Comparison of ENCODE assay signal across 8 cellular contexts in genomic region chr6:149745252-149745651, GRCh38. TPM values are rescaled to one million over a fixed set of nuclear protein-coding genes. Genes with fewer than 3 reads are reported as not detected.
DNase-seq lines count a peak whose midpoint lies in the region; ATAC-seq, FAIRE-seq and TF ChIP-seq lines count a peak whose summit lies in the region.
"Not testable (repeated sequence)": the region's sequence is repeated elsewhere in the genome, so short reads cannot be mapped to it uniquely, and the experiment has no call there.

No MANE protein-coding gene starts in this region.

- peak overlapping the region; percentile 89 to 98 (median 97) for H3K4me3 Mint-ChIP-seq in CD4-positive, CD25-positive, alpha-beta regulatory T cell
- peak overlapping the region; percentile 99 for H3K4me3 Mint-ChIP-seq in T-helper 1 cell treated with Interleukin-12 subunit alpha and Interleukin-12 subunit beta and Interleukin-4 antibody, amounts not matched to agents 30 μg/mL and 1 μg/mL, for 36 hours
- peak overlapping the region; percentile 94 for H3K4me3 Mint-ChIP-seq in activated naive CD8-positive, alpha-beta T cell treated with anti-CD3 and anti-CD28 coated beads for 36 hours
- peak overlapping the region; percentile 98 to 100 (median 100) for H3K4me3 Mint-ChIP-seq in nephron
- H3K4me3 Mint-ChIP-seq in stimulated activated naive CD8-positive, alpha-beta T cell treated with anti-CD3 and anti-CD28 coated beads, Interleukin-15, amount 100 ng/mL, for 72 hours, result peak overlapping the region; percentile 99 to 100

- peak overlapping the region; percentile 98 for H3K4me3 ChIP-seq in CD4-positive, CD25-positive, alpha-beta regulatory T cell (ENCODE audit: low read depth, low read length)
- H3K4me3 ChIP-seq in HUES64 (ENCODE audit: low read length) (peak overlapping the region; percentile 97), H1 (ENCODE audit: extremely low read depth in 1 of 4, insufficient read depth in 2 of 4, low read depth in 3 of 4, low read length in 4 of 4) (peak overlapping the region in 3 of 4 experiments; percentile 76 to 98 (median 91); a peak in 5 of 8 replicates), iPS-18a (ENCODE audit: low read length) (peak overlapping the region; percentile 74)

- not testable (repeated sequence) for H2BK20ac ChIP-seq in H1 (ENCODE audit: low read length)

- H2AFZ ChIP-seq in H1 (ENCODE audit: low read length), result not testable (repeated sequence)

- not testable (repeated sequence) for H3K14ac ChIP-seq in H1 (ENCODE audit: insufficient read length)

- H2BK120ac ChIP-seq in H1 (replicated peaks; ENCODE audit: low read depth, low read length), result not testable (repeated sequence)

- H3K79me2 ChIP-seq in H1 (ENCODE audit: control insufficient read depth in 1 of 2, insufficient read depth in 2 of 2, low read length in 2 of 2), result peaks cover 0 to 16% of the 10 kb centered on the region in 2 experiments; a peak in 3 of 4 replicates

- not testable (repeated sequence) for H4K20me1 ChIP-seq in H1 (replicated peaks in 1 of 2; ENCODE audit: control insufficient read depth in 1 of 2, insufficient read depth in 2 of 2, low read length in 2 of 2)

- peaks cover 24% of the 10 kb centered on the region for H3K36me3 ChIP-seq in CD4-positive, CD25-positive, alpha-beta regulatory T cell (ENCODE audit: control insufficient read depth, insufficient read depth, low read length)
- H3K36me3 ChIP-seq in HUES64 (ENCODE audit: insufficient read depth, low read length), result peaks cover 35% of the 10 kb centered on the region
- H3K36me3 ChIP-seq in H1 (ENCODE audit: control insufficient read depth in 2 of 4, insufficient read depth in 4 of 4, low read length in 3 of 4), result peaks cover 6 to 35% (median 25%) of the 10 kb centered on the region in 4 experiments; a peak in 7 of 8 replicates
- peaks cover 28% of the 10 kb centered on the region for H3K36me3 ChIP-seq in iPS-18a (ENCODE audit: control insufficient read depth, low read depth, low read length)

- FAIRE-seq in H1 (lab: Jason Lieb, UNC), result not testable (repeated sequence)

- not testable (repeated sequence) for TF ChIP-seq POLR2A in H1 (IDR thresholded peaks at IDR 0.05; ENCODE audit: control extremely low read depth in 1 of 2, low read depth in 2 of 2, low read length in 2 of 2)

- not testable (repeated sequence) for H3K79me1 ChIP-seq in H1 (ENCODE audit: low read depth, low read length)

- H2BK12ac ChIP-seq in H1 (ENCODE audit: low read depth, low read length), result not testable (repeated sequence)

- not testable (repeated sequence) for H3K9me3 ChIP-seq in CD4-positive, CD25-positive, alpha-beta regulatory T cell (ENCODE audit: control insufficient read depth in 2 of 2, low read length in 2 of 2); HUES64 (ENCODE audit: insufficient read depth, low read depth, low read length); H1 (ENCODE audit: insufficient read depth in 2 of 2, low read depth in 1 of 2, low read length in 1 of 2); iPS-18a (ENCODE audit: control insufficient read depth, low read depth, low read length)

- TF ChIP-seq EP300 in H1 (IDR thresholded peaks at IDR 0.05; ENCODE audit: borderline replicate concordance in 1 of 2, low read depth in 2 of 2, low read length in 2 of 2), result not testable (repeated sequence)

- TF ChIP-seq CTCF in H1 (IDR thresholded peaks at IDR 0.05; ENCODE audit: control extremely low read depth in 1 of 3, insufficient read depth in 1 of 3, low read depth in 1 of 3, low read length in 3 of 3); nephron (IDR thresholded peaks at IDR 0.05; ENCODE audit: unreplicated experiment in 3 of 3): not testable (repeated sequence)

- H3K27me3 ChIP-seq in CD4-positive, CD25-positive, alpha-beta regulatory T cell (ENCODE audit: control insufficient read depth, insufficient read depth, low read length); HUES64 (ENCODE audit: insufficient read depth, low read length); H1 (replicated peaks in 1 of 4; ENCODE audit: control insufficient read depth in 3 of 4, extremely low read depth in 1 of 4, insufficient read depth in 3 of 4, low read length in 3 of 4); iPS-18a (ENCODE audit: control insufficient read depth, insufficient read depth, low read length): not testable (repeated sequence)

- POLR2A ChIA-PET in H1 (lab: Charles Lee; ENCODE audit: partially characterized antibody), result interaction anchor here (3.4 kb wide), 1 partner anchor 28 kb away, joined by 18 read pairs; the partner anchor contains the start of gene LATS1

- H3K4me1 ChIP-seq in CD4-positive, CD25-positive, alpha-beta regulatory T cell (ENCODE audit: control insufficient read depth, insufficient read depth, low read length, poor library complexity, severe bottlenecking), result peaks cover 25% of the 10 kb centered on the region
- not testable (repeated sequence) for H3K4me1 ChIP-seq in HUES64 (ENCODE audit: insufficient read depth, low read length); H1 (replicated peaks in 1 of 4; ENCODE audit: control insufficient read depth in 3 of 4, insufficient read depth in 4 of 4, low read length in 3 of 4); iPS-18a (ENCODE audit: control insufficient read depth, low read depth, low read length)

- CTCF ChIA-PET in H1 (lab: Charles Lee; ENCODE audit: partially characterized antibody), result interaction anchor here (0.6 to 1.7 kb wide), 4 partner anchors 10 to 184 kb away, joined by 3 to 5 read pairs (median 4); no protein-coding TSS in a partner anchor

- H4K8ac ChIP-seq in H1 (ENCODE audit: extremely low read depth, insufficient read depth, low read length), result not testable (repeated sequence)

- H3K9ac ChIP-seq in HUES64 (ENCODE audit: low read depth, low read length) (peak overlapping the region; percentile 93; the same call in 1 of the 2 replicates), H1 (replicated peaks in 1 of 4; ENCODE audit: extremely low read depth in 1 of 4, low read depth in 3 of 4, low read length in 3 of 4) (peak overlapping the region in 1 of 4 experiments; percentile 91; a peak in 2 of 7 replicates), iPS-18a (ENCODE audit: low read length) (peak overlapping the region; percentile 78)

- H4K5ac ChIP-seq in H1 (ENCODE audit: insufficient read length, low read depth, low read length), result not testable (repeated sequence)

- not testable (repeated sequence) for H2AK5ac ChIP-seq in H1 (ENCODE audit: low read depth, low read length)

- not testable (repeated sequence) for DNase-seq in CD4-positive, CD25-positive, alpha-beta regulatory T cell; activated naive CD8-positive, alpha-beta T cell treated with anti-CD3 and anti-CD28 coated beads for 36 hours; H1 (ENCODE audit: low read depth in 1 of 2, low spot score in 2 of 2); stimulated activated naive CD8-positive, alpha-beta T cell treated with anti-CD3 and anti-CD28 coated beads, Interleukin-15, amount 100 ng/mL, for 72 hours

- TF ChIP-seq RAD21 in H1 (IDR thresholded peaks at IDR 0.05 in 1 of 2, conservative IDR thresholded peaks at IDR 0.05 in 1 of 2; ENCODE audit: low read depth in 2 of 2, low read length in 2 of 2), result not testable (repeated sequence)

- H3K23ac ChIP-seq in H1 (ENCODE audit: insufficient read length), result not testable (repeated sequence)

- H3K4ac ChIP-seq in H1 (replicated peaks; ENCODE audit: insufficient read length, low read depth, low read length), result not testable (repeated sequence)

- H3K23me2 ChIP-seq in H1 (ENCODE audit: low read depth, low read length), result not testable (repeated sequence)

- H3K27ac ChIP-seq in CD4-positive, CD25-positive, alpha-beta regulatory T cell (ENCODE audit: insufficient read depth, low read length, poor library complexity, severe bottlenecking); HUES64 (ENCODE audit: low read depth, low read length); H1 (ENCODE audit: low read depth, low read length); iPS-18a (ENCODE audit: low read length): not testable (repeated sequence)

- peaks cover 17 to 44% (median 27%) of the 10 kb centered on the region in 4 donors for H3K4me1 Mint-ChIP-seq in CD4-positive, CD25-positive, alpha-beta regulatory T cell
- peaks cover 21% of the 10 kb centered on the region for H3K4me1 Mint-ChIP-seq in T-helper 1 cell treated with Interleukin-12 subunit alpha and Interleukin-12 subunit beta and Interleukin-4 antibody, amounts not matched to agents 30 μg/mL and 1 μg/mL, for 36 hours (ENCODE audit: low read depth)
- peaks cover 18% of the 10 kb centered on the region for H3K4me1 Mint-ChIP-seq in activated naive CD8-positive, alpha-beta T cell treated with anti-CD3 and anti-CD28 coated beads for 36 hours
- peaks cover 19% of the 10 kb centered on the region for H3K4me1 Mint-ChIP-seq in nephron
- H3K4me1 Mint-ChIP-seq in stimulated activated naive CD8-positive, alpha-beta T cell treated with anti-CD3 and anti-CD28 coated beads, Interleukin-15, amount 100 ng/mL, for 72 hours, result peaks cover 30% of the 10 kb centered on the region

- H3K9me3 Mint-ChIP-seq in CD4-positive, CD25-positive, alpha-beta regulatory T cell; T-helper 1 cell treated with Interleukin-12 subunit alpha and Interleukin-12 subunit beta and Interleukin-4 antibody, amounts not matched to agents 30 μg/mL and 1 μg/mL, for 36 hours; activated naive CD8-positive, alpha-beta T cell treated with anti-CD3 and anti-CD28 coated beads for 36 hours; nephron; stimulated activated naive CD8-positive, alpha-beta T cell treated with anti-CD3 and anti-CD28 coated beads, Interleukin-15, amount 100 ng/mL, for 72 hours: not testable (repeated sequence)

- H3K27me3 Mint-ChIP-seq in CD4-positive, CD25-positive, alpha-beta regulatory T cell; T-helper 1 cell treated with Interleukin-12 subunit alpha and Interleukin-12 subunit beta and Interleukin-4 antibody, amounts not matched to agents 30 μg/mL and 1 μg/mL, for 36 hours (ENCODE audit: low read depth); activated naive CD8-positive, alpha-beta T cell treated with anti-CD3 and anti-CD28 coated beads for 36 hours; nephron (ENCODE audit: low read depth); stimulated activated naive CD8-positive, alpha-beta T cell treated with anti-CD3 and anti-CD28 coated beads, Interleukin-15, amount 100 ng/mL, for 72 hours: not testable (repeated sequence)

- H3K18ac ChIP-seq in H1 (ENCODE audit: extremely low read depth, low read length), result not testable (repeated sequence)

- ATAC-seq in CD4-positive, CD25-positive, alpha-beta regulatory T cell (ENCODE audit: low read depth in 2 of 2); stimulated activated naive CD8-positive, alpha-beta T cell treated with anti-CD3 and anti-CD28 coated beads, Interleukin-15, amount 100 ng/mL, for 72 hours: not testable (repeated sequence)

- H3K4me2 ChIP-seq in H1 (ENCODE audit: insufficient read depth in 1 of 2, low read depth in 2 of 2, low read length in 2 of 2), result peak overlapping the region; percentile 32 to 73

- not testable (repeated sequence) for H3K56ac ChIP-seq in H1 (replicated peaks; ENCODE audit: insufficient read length, low read depth, low read length)

- peak overlapping the region; percentile 95 to 98 (median 98) for H3K27ac Mint-ChIP-seq in CD4-positive, CD25-positive, alpha-beta regulatory T cell
- peak overlapping the region; percentile 94 for H3K27ac Mint-ChIP-seq in T-helper 1 cell treated with Interleukin-12 subunit alpha and Interleukin-12 subunit beta and Interleukin-4 antibody, amounts not matched to agents 30 μg/mL and 1 μg/mL, for 36 hours
- H3K27ac Mint-ChIP-seq in activated naive CD8-positive, alpha-beta T cell treated with anti-CD3 and anti-CD28 coated beads for 36 hours, result peak overlapping the region; percentile 90
- H3K27ac Mint-ChIP-seq in nephron, result peak overlapping the region in 1 of 3 experiments; percentile 96
- H3K27ac Mint-ChIP-seq in stimulated activated naive CD8-positive, alpha-beta T cell treated with anti-CD3 and anti-CD28 coated beads, Interleukin-15, amount 100 ng/mL, for 72 hours, result peak overlapping the region; percentile 92 to 94

- H2BK15ac ChIP-seq in H1 (ENCODE audit: low read length), result not testable (repeated sequence)

- peaks cover 14% of the 10 kb centered on the region for H3K36me3 Mint-ChIP-seq in CD4-positive, CD25-positive, alpha-beta regulatory T cell
- peaks cover 14% of the 10 kb centered on the region for H3K36me3 Mint-ChIP-seq in T-helper 1 cell treated with Interleukin-12 subunit alpha and Interleukin-12 subunit beta and Interleukin-4 antibody, amounts not matched to agents 30 μg/mL and 1 μg/mL, for 36 hours (ENCODE audit: low read depth)
- peaks cover 13% of the 10 kb centered on the region for H3K36me3 Mint-ChIP-seq in activated naive CD8-positive, alpha-beta T cell treated with anti-CD3 and anti-CD28 coated beads for 36 hours
- peaks cover 24% of the 10 kb centered on the region for H3K36me3 Mint-ChIP-seq in nephron (ENCODE audit: low read depth)

- WGBS in HUES64, result 90% methylated on average over 10 of the region's 10 CpGs
- 82% methylated on average over 9 of the region's 10 CpGs; no CpG with 5 or more reads in 1 of the 2 experiments for WGBS in H1 (ENCODE audit: extremely low coverage in 1 of 2, insufficient coverage in 1 of 2, insufficient read length in 1 of 2, insufficient replicate concordance in 2 of 2, low coverage in 1 of 2, low lambda C conversion rate in 2 of 2, missing lambda C conversion rate in 1 of 2), 2 experiments

- not testable (repeated sequence) for H2BK5ac ChIP-seq in H1 (ENCODE audit: low read depth, low read length)

- not testable (repeated sequence) for H4K91ac ChIP-seq in H1 (replicated peaks; ENCODE audit: insufficient read length, low read length)

RNA-seq across cellular contexts. Expression of gene NUP43, which starts 1.1 kb away (rescaled TPM):
- total RNA-seq in CD4-positive, CD25-positive, alpha-beta regulatory T cell, result 22.4 TPM
- polyA plus RNA-seq in CD4-positive, CD25-positive, alpha-beta regulatory T cell, result 10 to 100 TPM in 1 of 4 donors, 1 to 10 TPM in 3; 4.0 to 10.7 (median 5.6) TPM
- 32.6 TPM for polyA plus RNA-seq in HUES64 (2013, experiment 1 of 2)
- polyA plus RNA-seq in HUES64 (2013, experiment 2 of 2), result 32.5 TPM
- 10 to 100 TPM; 83.8 TPM for total RNA-seq in activated naive CD8-positive, alpha-beta T cell treated with anti-CD3 and anti-CD28 coated beads for 36 hours
- total RNA-seq in H1 (2021; fragmentation: NEBNext Ultra II Directional; extraction: Animal tissue kit (Norgen Biotek cat#: 25700)), result 76.9 and 83.4 TPM in 2 replicates
- 19.6 and 25.2 TPM in 2 replicates for polyA plus RNA-seq in H1 (2011; rRNA removed)
- 36.1 TPM for polyA plus RNA-seq in H1 (2011; cell fraction: cytosol; rRNA removed)
- 25.6 TPM for polyA plus RNA-seq in H1 (2011; cell fraction: nucleus; rRNA removed)
- polyA plus RNA-seq in H1 (2012, experiment 1 of 2), result 36.9 to 67.2 TPM (median 44.6 TPM) in 4 replicates
- 7.4 TPM for polyA plus RNA-seq in H1 (2012, experiment 2 of 2)
- polyA plus RNA-seq in H1 (2013, experiment 1 of 2), result 27.6 TPM
- polyA plus RNA-seq in H1 (2013, experiment 2 of 2), result 27.2 TPM
- 233 and 272 TPM in 2 replicates for polyA minus RNA-seq in H1 (2011; rRNA and poly(A)+ RNA removed)
- 76.9 TPM for polyA minus RNA-seq in H1 (2011; cell fraction: cytosol; rRNA and poly(A)+ RNA removed)
- 35.2 TPM for polyA minus RNA-seq in H1 (2011; cell fraction: nucleus; rRNA and poly(A)+ RNA removed)

RNA-seq across cellular contexts. Expression of gene PCMT1, which starts 4.3 kb away (rescaled TPM):
- 44.8 TPM for total RNA-seq in CD4-positive, CD25-positive, alpha-beta regulatory T cell
- 100 to 1,000 TPM; 166 to 228 (median 175) TPM for polyA plus RNA-seq in CD4-positive, CD25-positive, alpha-beta regulatory T cell
- polyA plus RNA-seq in HUES64 (2013, experiment 1 of 2), result 84.4 TPM
- 80.0 TPM for polyA plus RNA-seq in HUES64 (2013, experiment 2 of 2)
- 10 to 100 TPM; 91.2 to 96.0 TPM for total RNA-seq in activated naive CD8-positive, alpha-beta T cell treated with anti-CD3 and anti-CD28 coated beads for 36 hours
- 91.3 and 91.4 TPM in 2 replicates for total RNA-seq in H1 (2021; fragmentation: NEBNext Ultra II Directional; extraction: Animal tissue kit (Norgen Biotek cat#: 25700))
- 76.2 and 84.3 TPM in 2 replicates for polyA plus RNA-seq in H1 (2011; rRNA removed)
- polyA plus RNA-seq in H1 (2011; cell fraction: cytosol; rRNA removed), result 128 TPM
- polyA plus RNA-seq in H1 (2011; cell fraction: nucleus; rRNA removed), result 51.5 TPM
- 72.9 to 102 TPM (median 80.2 TPM) in 4 replicates for polyA plus RNA-seq in H1 (2012, experiment 1 of 2)
- 18.3 TPM for polyA plus RNA-seq in H1 (2012, experiment 2 of 2)
- 78.2 TPM for polyA plus RNA-seq in H1 (2013, experiment 1 of 2)
- 99.7 TPM for polyA plus RNA-seq in H1 (2013, experiment 2 of 2)
- 51.8 and 64.9 TPM in 2 replicates for polyA minus RNA-seq in H1 (2011; rRNA and poly(A)+ RNA removed)
- 31.6 TPM for polyA minus RNA-seq in H1 (2011; cell fraction: cytosol; rRNA and poly(A)+ RNA removed)
- 20.4 TPM for polyA minus RNA-seq in H1 (2011; cell fraction: nucleus; rRNA and poly(A)+ RNA removed)

RNA-seq across cellular contexts. Expression of gene LATS1, which starts 27.4 kb away (rescaled TPM):
- total RNA-seq in CD4-positive, CD25-positive, alpha-beta regulatory T cell, result 40.9 TPM
- 10 to 100 TPM in 3 of 4 donors, 1 to 10 TPM in 1; 8.9 to 12.4 (median 12.1) TPM for polyA plus RNA-seq in CD4-positive, CD25-positive, alpha-beta regulatory T cell
- 10.6 TPM for polyA plus RNA-seq in HUES64 (2013, experiment 1 of 2)
- polyA plus RNA-seq in HUES64 (2013, experiment 2 of 2), result 11.8 TPM
- 10 to 100 TPM; 19.7 to 21.6 TPM for total RNA-seq in activated naive CD8-positive, alpha-beta T cell treated with anti-CD3 and anti-CD28 coated beads for 36 hours
- 20.3 and 21.7 TPM in 2 replicates for total RNA-seq in H1 (2021; fragmentation: NEBNext Ultra II Directional; extraction: Animal tissue kit (Norgen Biotek cat#: 25700))
- polyA plus RNA-seq in H1 (2011; rRNA removed), result 5.9 and 8.9 TPM in 2 replicates
- 6.2 TPM for polyA plus RNA-seq in H1 (2011; cell fraction: cytosol; rRNA removed)
- polyA plus RNA-seq in H1 (2011; cell fraction: nucleus; rRNA removed), result 10.2 TPM
- 6.7 to 9.4 TPM (median 8.9 TPM) in 4 replicates for polyA plus RNA-seq in H1 (2012, experiment 1 of 2)
- 0.73 TPM for polyA plus RNA-seq in H1 (2012, experiment 2 of 2)
- 9.2 TPM for polyA plus RNA-seq in H1 (2013, experiment 1 of 2)
- 8.6 TPM for polyA plus RNA-seq in H1 (2013, experiment 2 of 2)
- 25.7 and 31.0 TPM in 2 replicates for polyA minus RNA-seq in H1 (2011; rRNA and poly(A)+ RNA removed)
- polyA minus RNA-seq in H1 (2011; cell fraction: cytosol; rRNA and poly(A)+ RNA removed), result 14.0 TPM
- polyA minus RNA-seq in H1 (2011; cell fraction: nucleus; rRNA and poly(A)+ RNA removed), result 46.0 TPM
